Comparison of ENCODE assay signal across 1 cellular context in genomic region chr9:445033-445432, GRCh38.
TF ChIP-seq lines count a peak whose summit lies in the region.

No MANE protein-coding gene starts in this region.

TF ChIP-seq in IMR-90, 13 proteins besides CTCF, POLR2A, EP300 and RAD21 (continued from another document):
- no peak for TF ChIP-seq USF2 (IDR thresholded peaks at IDR 0.05; ENCODE audit: low read depth, low read length)
- no peak for TF ChIP-seq RCOR1 (IDR thresholded peaks at IDR 0.05; ENCODE audit: insufficient replicate concordance, low read length)
- TF ChIP-seq MXI1 (IDR thresholded peaks at IDR 0.05; ENCODE audit: borderline replicate concordance, low read depth, low read length): no peak
- no peak for TF ChIP-seq NFE2L2 (IDR thresholded peaks at IDR 0.05; ENCODE audit: low read depth, low read length)
- TF ChIP-seq SMC3 (IDR thresholded peaks at IDR 0.05; ENCODE audit: low read depth, low read length): no peak
- TF ChIP-seq ELK1 (IDR thresholded peaks at IDR 0.05; ENCODE audit: borderline replicate concordance, low read depth, low read length): no peak
- TF ChIP-seq MAFK (IDR thresholded peaks at IDR 0.05; ENCODE audit: low read depth, low read length): no peak
